ENCODE assay signal across 15 cellular contexts in the genomic region with DNA sequence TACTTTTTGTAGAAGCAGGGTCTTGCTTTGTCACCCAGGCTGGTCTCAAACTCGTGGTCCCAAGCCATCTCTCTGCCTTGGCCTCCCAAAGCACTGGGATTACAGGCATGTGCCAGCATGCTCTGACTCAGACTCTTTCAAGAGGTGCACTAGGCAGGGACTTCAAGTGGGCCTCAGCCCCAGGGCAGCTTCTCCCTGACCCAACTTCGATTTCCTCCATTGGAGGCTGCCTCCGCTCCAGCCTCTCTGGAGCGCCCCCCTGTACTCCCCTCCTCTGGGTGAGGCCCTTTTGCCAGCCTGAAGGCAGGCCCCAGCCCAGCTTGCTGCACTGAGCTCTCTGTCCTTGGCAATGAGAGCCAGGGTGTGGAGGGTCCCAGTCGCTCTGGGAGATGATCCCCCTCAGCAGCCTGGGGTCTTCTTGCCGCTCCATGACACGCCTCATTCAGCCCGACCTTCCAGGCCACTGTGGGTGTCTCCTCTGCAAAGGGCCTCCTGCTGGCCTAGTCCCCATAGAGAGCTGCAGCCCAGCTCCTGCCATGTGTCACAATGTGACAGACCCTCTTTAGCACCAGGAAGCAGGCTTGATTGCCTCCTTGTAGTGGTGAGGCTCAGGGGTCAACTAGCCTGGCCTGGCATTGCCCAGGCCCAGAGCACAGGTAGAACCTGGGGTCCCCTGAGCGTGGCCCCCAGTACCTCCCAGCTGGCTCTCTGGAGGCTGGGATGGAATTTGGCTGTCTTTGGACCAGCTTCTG. TPM values are rescaled to one million over a fixed set of nuclear protein-coding genes. Genes with fewer than 3 reads are reported as not detected.
DNase-seq lines count a peak whose midpoint lies in the region; ATAC-seq and TF ChIP-seq lines count a peak whose summit lies in the region.
"Had no signal": no experiment of that assay in that cellular context is flagged by ENCODE, and none has a peak within 500 bp of the region (broad histone marks: within the 10 kb centered on the region; RNA-seq: fewer than 3 reads in every experiment).

No MANE protein-coding gene starts in this region.

- TF ChIP-seq POLR2A in breast epithelium (IDR thresholded peaks at IDR 0.05) (no peak), vagina (IDR thresholded peaks at IDR 0.05) (no peak)

- TF ChIP-seq CTCF in MCF 10A (IDR thresholded peaks at IDR 0.05; ENCODE audit: unreplicated experiment) (no peak), breast epithelium (IDR thresholded peaks at IDR 0.05) (no peak), WTC11 (IDR thresholded peaks at IDR 0.05) (no peak), vagina (IDR thresholded peaks at IDR 0.05) (no peak)

- 78 to 85% methylated on average over 8 to 9 of the region's 9 CpGs for WGBS in mesodermal cell (ENCODE audit: insufficient coverage in 2 of 2), 2 experiments

- H3K27ac ChIP-seq in breast epithelium (no peak overlapping the region), mesodermal cell (ENCODE audit: low read depth, low read length, severe bottlenecking) (peak overlapping the region; percentile 57), vagina (peak overlapping the region; percentile 17)
- H3K27ac ChIP-seq: epithelial cell of prostate, upper lobe of left lung had no signal

- no peaks in the 10 kb centered on the region for H3K36me3 Mint-ChIP-seq in MCF 10A (ENCODE audit: insufficient read depth, unreplicated experiment)
- H3K36me3 Mint-ChIP-seq in WTC11: no peaks in the 10 kb centered on the region
- H3K36me3 Mint-ChIP-seq: IgD-negative memory B cell had no signal

- H3K9me3 Mint-ChIP-seq in MCF 10A (ENCODE audit: unreplicated experiment) (no peaks in the 10 kb centered on the region), WTC11 (no peaks in the 10 kb centered on the region)
- H3K9me3 Mint-ChIP-seq: activated CD4-positive, alpha-beta memory T cell treated with anti-CD3 and anti-CD28 coated beads, Interleukin-2, amount 10 ng/mL, durations not matched to agents 7 days and 5 days; IgD-negative memory B cell had no signal

- DNase-seq in MCF 10A (ENCODE audit: unreplicated experiment): no peak
- no peak for DNase-seq in breast epithelium (ENCODE audit: low spot score in 2 of 2)
- DNase-seq in WTC11 (ENCODE audit: low spot score): no peak
- no peak for DNase-seq in vagina (ENCODE audit: extremely low spot score in 2 of 2)
- no peak for DNase-seq in NCI-H2081 (lab: John Stamatoyannopoulos, UW)
- DNase-seq in NCI-H1417 treated with DMSO at 0.1 percent for 48 hours (lab: John Stamatoyannopoulos, UW): no peak
- no peak for DNase-seq in NCI-H774 (lab: John Stamatoyannopoulos, UW)
- DNase-seq: activated CD4-positive, alpha-beta memory T cell treated with anti-CD3 and anti-CD28 coated beads, Interleukin-2, amount 10 ng/mL, durations not matched to agents 7 days and 5 days; activated effector memory CD4-positive, alpha-beta T cell treated with anti-CD3 and anti-CD28 coated beads, Interleukin-2, amount 50 U/mL, for 16 hours; NCI-H187 had no signal

- CTCF ChIA-PET in MCF 10A (lab: Yijun Ruan, JAX): interaction anchor here (0.7 to 1.1 kb wide), 2 partner anchors 11 to 33 kb away, joined by 3 to 6 read pairs; no protein-coding TSS in a partner anchor
- CTCF ChIA-PET in WTC11 (lab: Charles Lee): interaction anchor here (0.9 to 3.1 kb wide), 13 partner anchors 8 to 256 kb away, joined by 3 to 62 read pairs (median 7); a partner anchor contains a TSS

- H3K4me3 Mint-ChIP-seq in MCF 10A (ENCODE audit: unreplicated experiment) (no peak overlapping the region), WTC11 (peak overlapping the region; percentile 40)
- H3K4me3 Mint-ChIP-seq: activated CD4-positive, alpha-beta memory T cell treated with anti-CD3 and anti-CD28 coated beads, Interleukin-2, amount 10 ng/mL, durations not matched to agents 7 days and 5 days had no signal

- POLR2A ChIA-PET in MCF 10A (lab: Yijun Ruan, JAX): interaction anchor here (0.7 to 1.6 kb wide), 3 partner anchors 10 to 15 kb away, joined by 3 to 9 read pairs (median 3); no protein-coding TSS in a partner anchor
- POLR2A ChIA-PET in WTC11 (lab: Charles Lee): interaction anchor here (0.8 to 2.5 kb wide), 4 partner anchors 9 to 25 kb away, joined by 4 to 12 read pairs (median 8); a partner anchor contains a TSS

- intact Hi-C loops in MCF 10A (cut with micrococcal nuclease) (no loop called here), breast epithelium (cut with DNase I; ENCODE audit: low total_unique reads) (no loop called here), vagina (cut with DNase I) (no loop called here)

- ATAC-seq in WTC11: no peak

- no peaks in the 10 kb centered on the region for H3K27me3 ChIP-seq in breast epithelium
- no peaks in the 10 kb centered on the region for H3K27me3 ChIP-seq in vagina
- H3K27me3 ChIP-seq: upper lobe of left lung had no signal

- peaks cover 17% of the 10 kb centered on the region for H3K4me1 Mint-ChIP-seq in MCF 10A (ENCODE audit: insufficient read depth, unreplicated experiment)
- peaks cover 57% of the 10 kb centered on the region for H3K4me1 Mint-ChIP-seq in WTC11
- H3K4me1 Mint-ChIP-seq: activated CD4-positive, alpha-beta memory T cell treated with anti-CD3 and anti-CD28 coated beads, Interleukin-2, amount 10 ng/mL, durations not matched to agents 7 days and 5 days had no signal

- no peaks in the 10 kb centered on the region for H3K27me3 Mint-ChIP-seq in MCF 10A (ENCODE audit: insufficient read depth, unreplicated experiment)
- H3K27me3 Mint-ChIP-seq in WTC11 (ENCODE audit: low read depth): no peaks in the 10 kb centered on the region
- H3K27me3 Mint-ChIP-seq: activated CD4-positive, alpha-beta memory T cell treated with anti-CD3 and anti-CD28 coated beads, Interleukin-2, amount 10 ng/mL, durations not matched to agents 7 days and 5 days; IgD-negative memory B cell had no signal

- no peak overlapping the region for H3K4me3 ChIP-seq in breast epithelium
- H3K4me3 ChIP-seq in mesodermal cell (ENCODE audit: extremely low read depth, insufficient read depth, low read length, poor library complexity, severe bottlenecking): no peak overlapping the region
- no peak overlapping the region for H3K4me3 ChIP-seq in vagina
- H3K4me3 ChIP-seq: smooth muscle cell, upper lobe of left lung had no signal

- H3K4me1 ChIP-seq in breast epithelium: no peaks in the 10 kb centered on the region
- H3K4me1 ChIP-seq in mesodermal cell (ENCODE audit: control insufficient read depth, insufficient read depth, low read length, poor library complexity, severe bottlenecking): peaks cover 35% of the 10 kb centered on the region
- H3K4me1 ChIP-seq in vagina: peaks cover 80% of the 10 kb centered on the region

- no peaks in the 10 kb centered on the region for H3K9me3 ChIP-seq in breast epithelium
- H3K9me3 ChIP-seq in mesodermal cell (ENCODE audit: control insufficient read depth, low read length): no peaks in the 10 kb centered on the region
- no peaks in the 10 kb centered on the region for H3K9me3 ChIP-seq in vagina
- H3K9me3 ChIP-seq: upper lobe of left lung had no signal

- BruUV-seq in MCF 10A (replicated peaks; lab: Mats Ljungman, UMichigan): no TSS peak

- peak overlapping the region; percentile 8 for H3K27ac Mint-ChIP-seq in MCF 10A (ENCODE audit: low read depth, unreplicated experiment)
- peak overlapping the region; percentile 94 for H3K27ac Mint-ChIP-seq in WTC11
- H3K27ac Mint-ChIP-seq: activated CD4-positive, alpha-beta memory T cell treated with anti-CD3 and anti-CD28 coated beads, Interleukin-2, amount 10 ng/mL, durations not matched to agents 7 days and 5 days had no signal

- no peaks in the 10 kb centered on the region for H3K36me3 ChIP-seq in breast epithelium
- H3K36me3 ChIP-seq in mesodermal cell (ENCODE audit: control insufficient read depth, insufficient read depth, low read length): peaks cover 11% of the 10 kb centered on the region
- no peaks in the 10 kb centered on the region for H3K36me3 ChIP-seq in vagina
- H3K36me3 ChIP-seq: upper lobe of left lung had no signal

TF ChIP-seq in WTC11, 78 proteins besides CTCF, POLR2A, EP300 and RAD21 (continues in another document):
- TF ChIP-seq ZNF396 (CRISPR knock-in tag; IDR thresholded peaks at IDR 0.05; ENCODE audit: borderline replicate concordance) (no peak), GABPB1 (CRISPR knock-in tag; IDR thresholded peaks at IDR 0.05) (no peak), ZNF219 (CRISPR knock-in tag; IDR thresholded peaks at IDR 0.05; ENCODE audit: borderline replicate concordance) (no peak), KAT7 (CRISPR knock-in tag; IDR thresholded peaks at IDR 0.05; ENCODE audit: borderline replicate concordance) (no peak)

RNA-seq across cellular contexts. Expression of a gene that starts 16.4 kb away (rescaled TPM):
- total RNA-seq in MCF 10A (2022) (49.5 and 51.7 TPM in 2 replicates), breast epithelium (10 to 100 TPM; 11.6 to 17.3 (median 17.0) TPM), WTC11 (2021) (125 to 126 TPM (median 126 TPM) in 3 replicates), vagina (28.2 TPM)
- polyA plus RNA-seq in mesodermal cell (2013, experiment 1 of 2): 93.2 TPM
- polyA plus RNA-seq in mesodermal cell (2013, experiment 2 of 2): 83.9 TPM

RNA-seq across cellular contexts. Expression of a gene that starts 39.6 kb away (rescaled TPM):
- total RNA-seq in MCF 10A (2022) (0.30 and 0.49 TPM in 2 replicates), breast epithelium (1 to 10 TPM; 1.3 to 2.7 (median 2.0) TPM), WTC11 (2021) (0.23 TPM in 1 of 3 replicates, not detected in the others), vagina (2.5 TPM)
- 0.81 TPM for polyA plus RNA-seq in mesodermal cell (2013, experiment 1 of 2)
- polyA plus RNA-seq in mesodermal cell (2013, experiment 2 of 2): not detected

RNA-seq across cellular contexts. Expression of a gene that starts 40.6 kb away (rescaled TPM):
- total RNA-seq in MCF 10A (2022) (65.5 and 75.3 TPM in 2 replicates), breast epithelium (10 to 100 TPM; 40.3 to 68.6 (median 59.6) TPM), WTC11 (2021) (63.3 to 65.5 TPM (median 64.4 TPM) in 3 replicates), vagina (42.7 TPM)
- 75.8 TPM for polyA plus RNA-seq in mesodermal cell (2013, experiment 1 of 2)
- 58.8 TPM for polyA plus RNA-seq in mesodermal cell (2013, experiment 2 of 2)

RNA-seq across cellular contexts. Expression of a gene that starts 40.8 kb away (rescaled TPM):
- total RNA-seq in MCF 10A (2022): 18.3 and 19.3 TPM in 2 replicates
- total RNA-seq in breast epithelium: 10 to 100 TPM; 21.1 to 31.6 (median 21.6) TPM
- total RNA-seq in WTC11 (2021): 30.0 to 33.8 TPM (median 32.0 TPM) in 3 replicates
- polyA plus RNA-seq in mesodermal cell (2013, experiment 1 of 2): 17.7 TPM
- 17.0 TPM for polyA plus RNA-seq in mesodermal cell (2013, experiment 2 of 2)
- total RNA-seq in vagina: 21.9 TPM

RNA-seq across cellular contexts. Expression of a gene that starts 51.8 kb away (rescaled TPM):
- 16.5 and 23.2 TPM in 2 replicates for total RNA-seq in MCF 10A (2022)
- total RNA-seq in breast epithelium: 10 to 100 TPM; 27.2 to 51.2 (median 42.4) TPM
- total RNA-seq in WTC11 (2021): 28.5 to 40.9 TPM (median 40.6 TPM) in 3 replicates
- polyA plus RNA-seq in mesodermal cell (2013, experiment 1 of 2): 40.8 TPM
- polyA plus RNA-seq in mesodermal cell (2013, experiment 2 of 2): 33.7 TPM
- 20.4 TPM for total RNA-seq in vagina

Comparison
In these comparisons a context has a peak if more than half of its experiments do, and no peak if none do; other contexts are left out.
1. H3K27ac ChIP-seq: peak in mesodermal cell (single experiment) and vagina (single experiment); none in breast epithelium (0 of 2).